Comparison of ENCODE assay signal across 14 cellular contexts in the genomic region with DNA sequence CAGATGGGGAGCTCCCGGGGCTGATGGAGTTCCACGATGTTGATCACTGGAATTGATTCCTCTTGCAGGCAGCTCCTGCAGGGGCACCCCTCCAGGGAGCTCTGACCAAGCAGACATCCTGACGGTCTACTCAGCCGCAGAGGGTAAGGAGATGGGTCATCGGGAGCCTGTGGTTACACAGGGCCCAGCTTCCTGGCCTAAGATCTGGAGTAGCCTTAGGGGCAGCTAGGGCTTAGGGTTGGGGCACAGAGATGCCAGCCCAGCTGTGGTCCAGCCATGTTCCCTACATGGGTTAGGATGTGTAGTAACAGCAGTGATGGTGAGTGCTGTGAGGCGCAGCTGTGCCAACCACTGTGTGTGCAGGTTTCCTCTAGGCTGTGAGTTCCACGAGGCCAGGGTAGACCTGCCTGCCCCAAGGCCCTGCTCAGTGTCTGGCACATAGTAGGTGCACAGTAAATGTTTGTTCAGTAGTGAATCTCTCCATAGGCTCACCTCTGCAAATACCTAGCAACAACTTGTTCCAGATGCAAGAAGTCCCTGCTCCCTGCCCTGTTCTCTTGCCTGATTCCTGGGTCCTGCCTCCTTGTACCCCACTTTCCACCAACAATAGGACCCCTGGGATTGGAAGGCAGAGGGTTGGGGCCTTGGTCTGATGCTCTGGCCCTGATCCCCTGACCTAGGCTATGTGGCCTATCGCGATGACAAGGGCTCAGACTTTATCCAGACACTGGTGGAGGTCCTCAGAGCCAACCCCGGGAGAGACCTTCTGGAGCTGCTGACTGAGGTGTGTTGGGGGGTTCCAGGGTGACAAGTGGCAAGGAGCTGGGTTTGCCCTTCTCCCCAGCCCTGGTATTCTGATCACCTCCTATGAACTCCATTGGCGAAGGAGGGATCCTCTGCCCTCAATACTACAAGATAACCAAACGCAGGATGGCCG. TPM values are rescaled to one million over a fixed set of nuclear protein-coding genes. Genes with fewer than 3 reads are reported as not detected.
DNase-seq lines count a peak whose midpoint lies in the region; ATAC-seq, FAIRE-seq and TF ChIP-seq lines count a peak whose summit lies in the region.
"Had no signal": no experiment of that assay in that cellular context is flagged by ENCODE, and none has a peak within 500 bp of the region (broad histone marks: within the 10 kb centered on the region; RNA-seq: fewer than 3 reads in every experiment).

No MANE protein-coding gene starts in this region.

- intact Hi-C loops in Calu3 (cut with micrococcal nuclease; ENCODE audit: unreplicated experiment), result no loop called here
- intact Hi-C loops in activated CD8-positive, alpha-beta T cell treated with anti-CD3 and anti-CD28 coated beads for 36 hours (cut with micrococcal nuclease), result no loop called here
- intact Hi-C loops in sigmoid colon (cut with DNase I), result no loop called here

- no peak overlapping the region for H2BK5ac ChIP-seq in mesendoderm (ENCODE audit: low read length)

- no peaks in the 10 kb centered on the region for H3K27me3 ChIP-seq in mesendoderm (ENCODE audit: insufficient read depth, low read length, poor library complexity)
- H3K27me3 ChIP-seq in sigmoid colon, result no peaks in the 10 kb centered on the region
- H3K27me3 ChIP-seq: ovary had no signal

- no peaks in the 10 kb centered on the region for H3K79me2 ChIP-seq in mesendoderm (ENCODE audit: control insufficient read depth, insufficient read depth, low read length)

- FAIRE-seq in A549 (lab: Jason Lieb, UNC), result no peak

- 94% methylated on average over 13 of the region's 13 CpGs for WGBS in A549 (ENCODE audit: missing lambda C conversion rate)
- no CpG with 5 or more reads among the region's 13 CpGs for WGBS in mesendoderm (ENCODE audit: extremely low coverage, insufficient coverage, low lambda C conversion rate)
- 94 to 95% methylated on average over 13 of the region's 13 CpGs for WGBS in sigmoid colon, 2 donors

- H3K56ac ChIP-seq in mesendoderm (ENCODE audit: low read length), result peak overlapping the region; percentile 98

- H3K4me2 ChIP-seq in A549 (peak overlapping the region; percentile 91), mesendoderm (ENCODE audit: low read length) (no peak overlapping the region)

- no peak for ATAC-seq in A549
- no peak for ATAC-seq in activated CD8-positive, alpha-beta T cell treated with anti-CD3 and anti-CD28 coated beads for 36 hours
- ATAC-seq: gastrocnemius medialis had no signal

- H3K27ac ChIP-seq in A549 (peak overlapping the region in 1 of 2 experiments; percentile 97; a peak in 2 of 6 replicates), mesendoderm (ENCODE audit: low read depth, low read length) (no peak overlapping the region), sigmoid colon (no peak overlapping the region)
- H3K27ac ChIP-seq: ovary had no signal

- no peaks in the 10 kb centered on the region for H3K36me3 ChIP-seq in mesendoderm (ENCODE audit: control insufficient read depth, insufficient read depth, low read length)
- no peaks in the 10 kb centered on the region for H3K36me3 ChIP-seq in sigmoid colon
- H3K36me3 ChIP-seq: gastrocnemius medialis, ovary had no signal

- H3K4me3 ChIP-seq in A549, result no peak overlapping the region
- no peak overlapping the region for H3K4me3 ChIP-seq in mesendoderm (ENCODE audit: low read length)
- H3K4me3 ChIP-seq in sigmoid colon, result no peak overlapping the region

- CTCF ChIA-PET in A549 (lab: Yijun Ruan, JAX), result interaction anchor here (0.9 to 11.2 kb wide), 14 partner anchors 11 to 125 kb away, joined by 3 to 158 read pairs (median 6); partner anchors contain the start of genes HCFC1R1, THOC6, ZNF205 and ZNF213
- CTCF ChIA-PET in Calu3 (lab: Charles Lee), result interaction anchor here (0.6 to 2.4 kb wide), 5 partner anchors 9 to 119 kb away, joined by 5 to 23 read pairs (median 7); partner anchors contain the start of gene ZNF213
- CTCF ChIA-PET in activated CD8-positive, alpha-beta T cell treated with anti-CD3 and anti-CD28 coated beads for 36 hours (lab: Charles Lee), result interaction anchor here (0.8 to 4.2 kb wide), 16 partner anchors 8 to 145 kb away, joined by 3 to 37 read pairs (median 5); partner anchors contain the start of gene ZNF213
- CTCF ChIA-PET in GM10248 (lab: Yijun Ruan, JAX), result interaction anchor here (0.7 to 11.2 kb wide), 20 partner anchors 9 to 342 kb away, joined by 3 to 189 read pairs (median 6); partner anchors contain the start of gene ZNF213

- no peak for TF ChIP-seq CTCF in A549 (IDR thresholded peaks at IDR 0.05)
- TF ChIP-seq CTCF in Calu3 (IDR thresholded peaks at IDR 0.05; ENCODE audit: unreplicated experiment), result no peak
- TF ChIP-seq CTCF in activated CD8-positive, alpha-beta T cell treated with anti-CD3 and anti-CD28 coated beads for 36 hours (IDR thresholded peaks at IDR 0.05), result no peak
- TF ChIP-seq CTCF in GM10248 (IDR thresholded peaks at IDR 0.05; ENCODE audit: control extremely low read depth, extremely low read depth, low read depth, missing control alignments), result no peak
- TF ChIP-seq CTCF in sigmoid colon (IDR thresholded peaks at IDR 0.05), result no peak

- TF ChIP-seq RAD21 in A549 (conservative IDR thresholded peaks at IDR 0.05 in 1 of 2, IDR thresholded peaks at IDR 0.05 in 1 of 2), result no peak

- H3K36me3 Mint-ChIP-seq in Calu3 (ENCODE audit: insufficient read depth, unreplicated experiment), result peaks cover 42% of the 10 kb centered on the region
- H3K36me3 Mint-ChIP-seq in activated CD8-positive, alpha-beta T cell treated with anti-CD3 and anti-CD28 coated beads for 36 hours (ENCODE audit: low read depth), result peaks cover 3% of the 10 kb centered on the region

- no TSS peak for BruUV-seq in Calu3 (replicated peaks; lab: Mats Ljungman, UMichigan)

- peaks cover 14% of the 10 kb centered on the region for H3K4me1 Mint-ChIP-seq in Calu3 (ENCODE audit: low read depth, unreplicated experiment)
- peaks cover 17% of the 10 kb centered on the region for H3K4me1 Mint-ChIP-seq in activated CD8-positive, alpha-beta T cell treated with anti-CD3 and anti-CD28 coated beads for 36 hours (ENCODE audit: low read depth)

- H3K79me1 ChIP-seq in mesendoderm (ENCODE audit: low read length), result no peaks in the 10 kb centered on the region

- H3K4ac ChIP-seq in mesendoderm (ENCODE audit: low read depth, low read length), result no peak overlapping the region

- no peak overlapping the region for H2BK15ac ChIP-seq in mesendoderm (replicated peaks; ENCODE audit: low read depth)

- no peaks in the 10 kb centered on the region for H3K9me3 ChIP-seq in A549
- H3K9me3 ChIP-seq in sigmoid colon, result no peaks in the 10 kb centered on the region
- H3K9me3 ChIP-seq: gastrocnemius medialis, ovary had no signal

- DNase-seq in A549 (ENCODE audit: low read depth in 1 of 2, low spot score in 1 of 2) (no peak), Calu3 (no peak), mesendoderm (no peak), NCI-H774 (lab: John Stamatoyannopoulos, UW) (no peak), NCI-H345 treated with DMSO at 0.1 percent for 48 hours (lab: John Stamatoyannopoulos, UW; ENCODE audit: unreplicated experiment) (no peak), GM10248 (ENCODE audit: extremely low spot score) (no peak), sigmoid colon (no peak)
- no peak for DNase-seq in activated CD8-positive, alpha-beta T cell treated with anti-CD3 and anti-CD28 coated beads for 36 hours
- DNase-seq: effector CD4-positive, alpha-beta T cell; gastrocnemius medialis; NCI-H1436 treated with DMSO at 0.1 percent for 48 hours; stimulated activated CD4-positive, alpha-beta T cell treated with anti-CD3 and anti-CD28 coated beads, Interleukin-1b, Interleukin-23, amount 100 ng/mL, for 48 hours had no signal

- no peak overlapping the region for H3K23ac ChIP-seq in mesendoderm (ENCODE audit: low read length)

- no peak overlapping the region for H3K18ac ChIP-seq in mesendoderm (ENCODE audit: low read length)

- POLR2A ChIA-PET in A549 (lab: Yijun Ruan, JAX), result interaction anchor here (0.6 to 4.1 kb wide), 5 partner anchors 11 to 719 kb away, joined by 3 to 64 read pairs (median 14); partner anchors contain the start of gene ZNF213
- POLR2A ChIA-PET in activated CD8-positive, alpha-beta T cell treated with anti-CD3 and anti-CD28 coated beads for 36 hours (lab: Charles Lee), result interaction anchor here (1.1 to 4.5 kb wide), 8 partner anchors 9 to 89 kb away, joined by 4 to 25 read pairs (median 6); partner anchors contain the start of gene ZNF213
- POLR2A ChIA-PET in GM10248 (lab: Yijun Ruan, JAX), result interaction anchor here (0.6 kb wide), 1 partner anchor 10 kb away, joined by 7 read pairs; no protein-coding TSS in a partner anchor

- H3K9ac ChIP-seq in mesendoderm (ENCODE audit: low read length), result peak overlapping the region; percentile 97

- peak overlapping the region; percentile 39 for H3K27ac Mint-ChIP-seq in Calu3 (ENCODE audit: unreplicated experiment)
- no peak overlapping the region for H3K27ac Mint-ChIP-seq in activated CD8-positive, alpha-beta T cell treated with anti-CD3 and anti-CD28 coated beads for 36 hours

- H4K8ac ChIP-seq in mesendoderm (ENCODE audit: low read depth, low read length), result no peak overlapping the region

- H2AK5ac ChIP-seq in mesendoderm (ENCODE audit: low read length), result no peak overlapping the region

- H3K4me1 ChIP-seq in A549 (peaks cover 7% of the 10 kb centered on the region), mesendoderm (ENCODE audit: control insufficient read depth, low read depth, low read length) (no peaks in the 10 kb centered on the region), sigmoid colon (peaks cover 0 to 28% (median 24%) of the 10 kb centered on the region in 4 donors)

- H3K4me3 Mint-ChIP-seq in Calu3 (ENCODE audit: low read depth, unreplicated experiment), result peak overlapping the region; percentile 89
- H3K4me3 Mint-ChIP-seq in activated CD8-positive, alpha-beta T cell treated with anti-CD3 and anti-CD28 coated beads for 36 hours, result peak overlapping the region; percentile 85

- no peak overlapping the region for H4K5ac ChIP-seq in mesendoderm (ENCODE audit: low read length)

- no peak for TF ChIP-seq EP300 in A549 (IDR thresholded peaks at IDR 0.05)
- TF ChIP-seq EP300 in sigmoid colon (IDR thresholded peaks at IDR 0.05), result no peak

- no peak overlapping the region for H2BK120ac ChIP-seq in mesendoderm (ENCODE audit: low read depth, low read length)

- no peaks in the 10 kb centered on the region for H3K9me3 Mint-ChIP-seq in Calu3 (ENCODE audit: low read depth, unreplicated experiment)
- H3K9me3 Mint-ChIP-seq in activated CD8-positive, alpha-beta T cell treated with anti-CD3 and anti-CD28 coated beads for 36 hours, result no peaks in the 10 kb centered on the region

- H3K27me3 Mint-ChIP-seq in Calu3 (ENCODE audit: unreplicated experiment), result peaks cover 23% of the 10 kb centered on the region
- H3K27me3 Mint-ChIP-seq in activated CD8-positive, alpha-beta T cell treated with anti-CD3 and anti-CD28 coated beads for 36 hours, result peaks cover 4% of the 10 kb centered on the region

- TF ChIP-seq POLR2A in A549 (IDR thresholded peaks at IDR 0.05; ENCODE audit: low read length) (no peak), sigmoid colon (IDR thresholded peaks at IDR 0.05) (no peak)

RNA-seq across cellular contexts. Expression of gene ZNF213, which starts 13.7 kb away (rescaled TPM):
- polyA plus RNA-seq in A549 (2011; rRNA removed), result 0.72 and 1.8 TPM in 2 replicates
- polyA plus RNA-seq in A549 (2012; cell fraction: cytosol; rRNA removed), result 0.79 and 1.8 TPM in 2 replicates
- 2.2 and 2.3 TPM in 2 replicates for polyA plus RNA-seq in A549 (2012; cell fraction: nucleus; rRNA removed)
- 5.9 to 6.2 TPM (median 6.1 TPM) in 3 replicates for polyA plus RNA-seq in A549 (2017; fragmentation: RNase III; extraction: RNeasy Plus Mini Kit Qiagen cat#74134 plus additional on column Dnase treatment)
- 2.4 and 3.4 TPM in 2 replicates for polyA minus RNA-seq in A549 (2011; rRNA and poly(A)+ RNA removed)
- total RNA-seq in Calu3 (2022), result 9.8 and 11.8 TPM in 2 replicates
- 1 to 10 TPM; 6.1 to 7.5 TPM for total RNA-seq in activated CD8-positive, alpha-beta T cell treated with anti-CD3 and anti-CD28 coated beads for 36 hours
- 4.3 TPM for polyA plus RNA-seq in mesendoderm (2013, experiment 1 of 2)
- 4.6 TPM for polyA plus RNA-seq in mesendoderm (2013, experiment 2 of 2)
- 10 to 100 TPM in 1 of 4 donors, 1 to 10 TPM in 3; 2.6 to 10.5 (median 5.0) TPM for total RNA-seq in sigmoid colon
- polyA plus RNA-seq in sigmoid colon, result 10 to 100 TPM in 1 of 3 donors, 1 to 10 TPM in 2; 7.2 to 11.3 (median 7.2) TPM

RNA-seq across cellular contexts. Expression of gene ZNF205, which starts 36.1 kb away (rescaled TPM):
- polyA plus RNA-seq in A549 (2011; rRNA removed) (3.1 and 4.3 TPM in 2 replicates), A549 (2017; fragmentation: RNase III; extraction: RNeasy Plus Mini Kit Qiagen cat#74134 plus additional on column Dnase treatment) (8.5 to 9.6 TPM (median 9.2 TPM) in 3 replicates), sigmoid colon (10 to 100 TPM in 2 of 3 donors, 1 to 10 TPM in 1; 6.6 to 12.6 (median 10.9) TPM)
- 14.1 and 22.4 TPM in 2 replicates for polyA plus RNA-seq in A549 (2012; cell fraction: cytosol; rRNA removed)
- 19.0 and 35.0 TPM in 2 replicates for polyA plus RNA-seq in A549 (2012; cell fraction: nucleus; rRNA removed)
- 2.6 and 3.3 TPM in 2 replicates for polyA minus RNA-seq in A549 (2011; rRNA and poly(A)+ RNA removed)
- total RNA-seq in Calu3 (2022) (17.2 and 17.7 TPM in 2 replicates), sigmoid colon (10 to 100 TPM; 15.8 to 17.5 (median 16.7) TPM)
- not detected for total RNA-seq in activated CD8-positive, alpha-beta T cell treated with anti-CD3 and anti-CD28 coated beads for 36 hours
- 9.9 TPM for polyA plus RNA-seq in mesendoderm (2013, experiment 1 of 2)
- polyA plus RNA-seq in mesendoderm (2013, experiment 2 of 2), result 9.8 TPM

RNA-seq across cellular contexts. Expression of gene OR1F1, which starts 39.5 kb away (rescaled TPM):
- polyA plus RNA-seq in A549 (2011; rRNA removed) (1.3 and 1.6 TPM in 2 replicates), A549 (2017; fragmentation: RNase III; extraction: RNeasy Plus Mini Kit Qiagen cat#74134 plus additional on column Dnase treatment) (0.20 to 0.34 TPM (median 0.31 TPM) in 3 replicates), sigmoid colon (not detected)
- polyA plus RNA-seq in A549 (2012; cell fraction: cytosol; rRNA removed), result 0.63 and 1.1 TPM in 2 replicates
- polyA plus RNA-seq in A549 (2012; cell fraction: nucleus; rRNA removed), result 1.1 and 1.3 TPM in 2 replicates
- polyA minus RNA-seq in A549 (2011; rRNA and poly(A)+ RNA removed), result 3.2 and 4.6 TPM in 2 replicates
- total RNA-seq in Calu3 (2022) (0.40 and 0.54 TPM in 2 replicates), sigmoid colon (not detected)
- total RNA-seq in activated CD8-positive, alpha-beta T cell treated with anti-CD3 and anti-CD28 coated beads for 36 hours, result not detected
- polyA plus RNA-seq in mesendoderm (2013, experiment 1 of 2), result 0.25 TPM
- polyA plus RNA-seq in mesendoderm (2013, experiment 2 of 2), result 0.11 TPM
- total RNA-seq: gastrocnemius medialis, HT1080, ovary had no signal
- polyA plus RNA-seq: ovary had no signal

RNA-seq across cellular contexts. Expression of gene ZSCAN10, which starts 49.4 kb away (rescaled TPM):
- polyA plus RNA-seq in A549 (2011; rRNA removed), result 0.08 and 0.09 TPM in 2 replicates
- polyA plus RNA-seq in A549 (2012; cell fraction: cytosol; rRNA removed), result not detected in 2 replicates
- 0.12 TPM in 1 of 2 replicates, not detected in the other for polyA plus RNA-seq in A549 (2012; cell fraction: nucleus; rRNA removed)
- not detected in 3 replicates for polyA plus RNA-seq in A549 (2017; fragmentation: RNase III; extraction: RNeasy Plus Mini Kit Qiagen cat#74134 plus additional on column Dnase treatment)
- not detected in 2 replicates for polyA minus RNA-seq in A549 (2011; rRNA and poly(A)+ RNA removed)
- not detected in 2 replicates for total RNA-seq in Calu3 (2022)
- under 1 TPM; 0.09 to 0.25 TPM for total RNA-seq in activated CD8-positive, alpha-beta T cell treated with anti-CD3 and anti-CD28 coated beads for 36 hours
- 102 TPM for polyA plus RNA-seq in mesendoderm (2013, experiment 1 of 2)
- 104 TPM for polyA plus RNA-seq in mesendoderm (2013, experiment 2 of 2)
- not detected for total RNA-seq in sigmoid colon
- polyA plus RNA-seq in sigmoid colon, result not detected
- total RNA-seq: gastrocnemius medialis, HT1080 had no signal

Comparison
In these comparisons a context has a peak if more than half of its experiments do, and no peak if none do; other contexts are left out.
1. RNA of gene ZNF205, which starts 36.1 kb away (total RNA-seq): 17.2 to 17.7 TPM in Calu3 and 15.8 to 17.5 TPM in sigmoid colon; not detected in activated CD8-positive, alpha-beta T cell treated with anti-CD3 and anti-CD28 coated beads for 36 hours; every median in the first group is over 10 times any median in the second.